In genomic region chr1:45843474-45843905, GRCh38 we compare ENCODE assay signal across 8 cellular contexts. TPM values are rescaled to one million over a fixed set of nuclear protein-coding genes. Genes with fewer than 3 reads are reported as not detected.
DNase-seq lines count a peak whose midpoint lies in the region; ATAC-seq and TF ChIP-seq lines count a peak whose summit lies in the region.

No MANE protein-coding gene starts in this region.

- no peaks in the 10 kb centered on the region for H3K36me3 ChIP-seq in right atrium auricular region
- no peaks in the 10 kb centered on the region for H3K36me3 ChIP-seq in esophagus muscularis mucosa
- H3K36me3 ChIP-seq in upper lobe of left lung: no peaks in the 10 kb centered on the region
- H3K36me3 ChIP-seq in ovary: no peaks in the 10 kb centered on the region

- H3K4me3 ChIP-seq in right atrium auricular region: no peak overlapping the region
- no peak overlapping the region for H3K4me3 ChIP-seq in esophagus muscularis mucosa
- H3K4me3 ChIP-seq in upper lobe of left lung: no peak overlapping the region
- H3K4me3 ChIP-seq in ovary: no peak overlapping the region

- no peak for DNase-seq in Right ventricle myocardium superior
- no peak for DNase-seq in right atrium auricular region (ENCODE audit: low spot score)
- peak; percentile 21 for DNase-seq in SIG-M5 (lab: John Stamatoyannopoulos, UW)
- DNase-seq in esophagus muscularis mucosa (ENCODE audit: extremely low spot score): no peak
- DNase-seq in upper lobe of left lung: no peak
- DNase-seq in ovary: no peak
- DNase-seq in NCI-H2227 treated with DMSO at 0.1 percent for 48 hours (lab: John Stamatoyannopoulos, UW): no peak

- no peak overlapping the region for H3K27ac ChIP-seq in right atrium auricular region
- H3K27ac ChIP-seq in esophagus muscularis mucosa (replicated peaks in 1 of 4): no peak overlapping the region
- H3K27ac ChIP-seq in upper lobe of left lung: no peak overlapping the region
- peak overlapping the region in 1 of 2 donors; percentile 26 for H3K27ac ChIP-seq in ovary

- no peaks in the 10 kb centered on the region for H3K4me1 ChIP-seq in right atrium auricular region
- H3K4me1 ChIP-seq in esophagus muscularis mucosa: peaks cover 0 to 14% (median 10%) of the 10 kb centered on the region in 4 donors
- H3K4me1 ChIP-seq in upper lobe of left lung: peaks cover 0 to 12% (median 0%) of the 10 kb centered on the region in 4 donors
- no peaks in the 10 kb centered on the region for H3K4me1 ChIP-seq in ovary (ENCODE audit: insufficient read depth)

- peak; percentile 25 for ATAC-seq in Right ventricle myocardium superior (ENCODE audit: poor library complexity)
- peak; percentile 63 for ATAC-seq in upper lobe of left lung (ENCODE audit: low FRiP score in 2 of 2)
- no peak for ATAC-seq in GM19328 (IDR thresholded peaks at IDR 0.05; ENCODE audit: unreplicated experiment)

- H3K27me3 ChIP-seq in right atrium auricular region (no peaks in the 10 kb centered on the region), esophagus muscularis mucosa (no peaks in the 10 kb centered on the region), upper lobe of left lung (no peaks in the 10 kb centered on the region), ovary (no peaks in the 10 kb centered on the region)

- no peak for TF ChIP-seq EP300 in esophagus muscularis mucosa (IDR thresholded peaks at IDR 0.05)
- TF ChIP-seq EP300 in upper lobe of left lung (IDR thresholded peaks at IDR 0.05): no peak
- no peak for TF ChIP-seq EP300 in ovary (IDR thresholded peaks at IDR 0.05)

- TF ChIP-seq CTCF in right atrium auricular region (IDR thresholded peaks at IDR 0.05) (peak in 1 of 2 donors; percentile 43), esophagus muscularis mucosa (IDR thresholded peaks at IDR 0.05) (peak in 2 of 3 experiments; percentile 21 to 27), upper lobe of left lung (IDR thresholded peaks at IDR 0.05) (no peak), ovary (IDR thresholded peaks at IDR 0.05) (no peak)

- TF ChIP-seq POLR2A in esophagus muscularis mucosa (IDR thresholded peaks at IDR 0.05; ENCODE audit: low read depth): no peak
- no peak for TF ChIP-seq POLR2A in upper lobe of left lung (IDR thresholded peaks at IDR 0.05)
- no peak for TF ChIP-seq POLR2A in ovary (IDR thresholded peaks at IDR 0.05)

- no peaks in the 10 kb centered on the region for H3K9me3 ChIP-seq in right atrium auricular region
- H3K9me3 ChIP-seq in esophagus muscularis mucosa: no peaks in the 10 kb centered on the region
- no peaks in the 10 kb centered on the region for H3K9me3 ChIP-seq in upper lobe of left lung
- no peaks in the 10 kb centered on the region for H3K9me3 ChIP-seq in ovary

- intact Hi-C loops in Right ventricle myocardium superior (cut with DNase I) (no loop called here), esophagus muscularis mucosa (cut with DNase I) (no loop called here), ovary (cut with DNase I) (no loop called here)

RNA-seq across cellular contexts. Expression of gene MAST2, which starts 40.1 kb away (rescaled TPM):
- 97.0 TPM for total RNA-seq in Right ventricle myocardium superior
- total RNA-seq in right atrium auricular region: 10 to 100 TPM; 44.5 to 52.1 TPM
- 10 to 100 TPM; 44.9 to 78.3 (median 68.5) TPM for total RNA-seq in esophagus muscularis mucosa
- 10 to 100 TPM; 16.0 to 77.8 (median 26.4) TPM for total RNA-seq in upper lobe of left lung
- total RNA-seq in ovary: 10 to 100 TPM; 22.6 to 50.4 (median 33.5) TPM
- 10 to 100 TPM; 25.9 to 31.0 TPM for polyA plus RNA-seq in ovary

Comparison
In these comparisons a context has a peak if more than half of its experiments do, and no peak if none do; other contexts are left out.
1. CTCF ChIP-seq: peak in esophagus muscularis mucosa (2 of 3); none in upper lobe of left lung (0 of 6) and ovary (0 of 3).